11 cellular contexts compared by ENCODE assay signal in the genomic region with DNA sequence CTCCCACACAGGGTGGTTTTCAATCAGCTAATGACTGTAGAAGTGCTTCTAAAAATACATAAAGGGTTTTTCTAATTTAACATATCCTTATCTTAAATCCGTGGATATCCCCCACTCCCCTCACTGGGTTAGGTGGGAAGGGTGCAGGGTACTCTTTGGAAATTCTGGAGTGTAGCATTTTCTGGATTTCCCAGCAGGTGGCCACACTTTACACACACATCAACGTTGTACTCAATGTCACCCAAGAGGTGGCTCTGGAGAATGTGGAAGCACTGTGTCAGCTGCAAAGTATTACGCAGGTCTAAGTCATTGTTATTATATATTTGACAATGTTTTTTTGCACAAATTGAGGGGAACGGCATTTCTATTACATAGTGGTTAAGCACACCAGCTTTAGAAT.
A peak's percentile ranks its signal among the peaks of the same experiment; 100 is the strongest.
DNase-seq lines count a peak whose midpoint lies in the region; ATAC-seq and TF ChIP-seq lines count a peak whose summit lies in the region.
"Had no signal": no experiment of that assay in that cellular context is flagged by ENCODE, and none has a peak within 500 bp of the region (broad histone marks: within the 10 kb centered on the region; RNA-seq: fewer than 3 reads in every experiment).

No MANE protein-coding gene starts in this region.

- H3K27ac ChIP-seq in PC-3 (ENCODE audit: low read length) (no peak overlapping the region), upper lobe of left lung (no peak overlapping the region), tibial artery (no peak overlapping the region)
- H3K27ac ChIP-seq: coronary artery, KMS-11 had no signal

- no peaks in the 10 kb centered on the region for H3K36me3 ChIP-seq in PC-3 (ENCODE audit: low read depth, low read length)
- H3K36me3 ChIP-seq in upper lobe of left lung = no peaks in the 10 kb centered on the region
- no peaks in the 10 kb centered on the region for H3K36me3 ChIP-seq in tibial artery

- no peak for TF ChIP-seq EP300 in upper lobe of left lung (IDR thresholded peaks at IDR 0.05)

- no peaks in the 10 kb centered on the region for H4K20me1 ChIP-seq in PC-3 (ENCODE audit: low read length)

- POLR2A ChIA-PET in PC-3 (lab: Charles Lee; ENCODE audit: unreplicated experiment) = no interaction called here

- no peaks in the 10 kb centered on the region for H3K79me2 ChIP-seq in PC-3 (ENCODE audit: low read length)

- no peak overlapping the region for H3K4me2 ChIP-seq in PC-3 (ENCODE audit: low read length)
- H3K4me2 ChIP-seq: KMS-11 had no signal

- no TSS peak for BruUV-seq in PC-3 (replicated peaks; lab: Mats Ljungman, UMichigan)

- TF ChIP-seq POLR2A in upper lobe of left lung (IDR thresholded peaks at IDR 0.05) = peak in 1 of 4 donors; percentile 22

- DNase-seq in SKM-1 (lab: John Stamatoyannopoulos, UW; ENCODE audit: unreplicated experiment) (peak; percentile 28), SKM-1 treated with dmso at 0.1 percent for 144 hours (lab: John Stamatoyannopoulos, UW; ENCODE audit: unreplicated experiment) (no peak), PC-3 (peak; percentile 43), left cardiac atrium (no peak), upper lobe of left lung (peak in 1 of 2 donors; percentile 35), NCI-H2227 (lab: John Stamatoyannopoulos, UW; ENCODE audit: unreplicated experiment) (no peak), tibial artery (no peak), anterior cingulate cortex (lab: John Stamatoyannopoulos, UW) (no peak)
- DNase-seq: SW 1271 had no signal

- intact Hi-C loops in PC-3 (cut with micrococcal nuclease) (loop anchor here (2.0 kb wide), 1 partner anchor 33 kb away; no protein-coding TSS in a partner anchor), left cardiac atrium (cut with DNase I) (loop anchor here in 1 of 2 donors (2.0 kb wide), 1 partner anchor 33 kb away; no protein-coding TSS in a partner anchor), tibial artery (cut with DNase I; ENCODE audit: low total_unique reads) (no loop called here)

- H3K27me3 ChIP-seq in PC-3 (ENCODE audit: low read length) (peaks cover 80% of the 10 kb centered on the region), upper lobe of left lung (no peaks in the 10 kb centered on the region), tibial artery (peaks cover 0 to 28% of the 10 kb centered on the region in 2 donors)

- no peak overlapping the region for H3K9ac ChIP-seq in PC-3 (ENCODE audit: low read length)
- H3K9ac ChIP-seq: KMS-11 had no signal

- no peaks in the 10 kb centered on the region for H3K4me1 ChIP-seq in PC-3 (ENCODE audit: insufficient read depth, low read length)
- H3K4me1 ChIP-seq in upper lobe of left lung = no peaks in the 10 kb centered on the region
- H3K4me1 ChIP-seq in tibial artery = peaks cover 0 to 4% (median 0%) of the 10 kb centered on the region in 4 donors

- peak; percentile 80 for ATAC-seq in PC-3
- ATAC-seq in left cardiac atrium = peak; percentile 38 to 51
- ATAC-seq in upper lobe of left lung (ENCODE audit: low FRiP score in 2 of 2) = peak in 1 of 2 donors; percentile 54

- H3K9me3 ChIP-seq in PC-3 (ENCODE audit: low read length) (no peaks in the 10 kb centered on the region), upper lobe of left lung (no peaks in the 10 kb centered on the region), tibial artery (no peaks in the 10 kb centered on the region)

- H3K9me2 ChIP-seq in PC-3 (replicated peaks; ENCODE audit: low read length) = no peaks in the 10 kb centered on the region

- CTCF ChIA-PET in PC-3 (lab: Charles Lee) = interaction anchor here (0.6 kb wide), 1 partner anchor 650 kb away, joined by 9 read pairs; no protein-coding TSS in a partner anchor

- no peak overlapping the region for H2AFZ ChIP-seq in PC-3 (ENCODE audit: low read length)

- TF ChIP-seq CTCF in PC-3 (conservative IDR thresholded peaks at IDR 0.05; ENCODE audit: low read depth, low read length) = peak; percentile 62
- peak in 5 of 6 experiments; percentile 12 to 47 (median 32) for TF ChIP-seq CTCF in upper lobe of left lung (IDR thresholded peaks at IDR 0.05)
- TF ChIP-seq CTCF in tibial artery (IDR thresholded peaks at IDR 0.05) = no peak

- no peaks in the 10 kb centered on the region for H3F3A ChIP-seq in PC-3 (ENCODE audit: low read length, unreplicated experiment)

- H3K4me3 ChIP-seq in PC-3 (ENCODE audit: low read length) (no peak overlapping the region), upper lobe of left lung (no peak overlapping the region), tibial artery (no peak overlapping the region)
- H3K4me3 ChIP-seq: coronary artery had no signal

- WGBS in upper lobe of left lung, 2 donors = 26 to 46% methylated on average over 4 of the region's 4 CpGs

Comparison
In these comparisons a context has a peak if more than half of its experiments do, and no peak if none do; other contexts are left out.
1. DNase-seq: peak in SKM-1 (single experiment) and PC-3 (single experiment); none in SKM-1 treated with dmso at 0.1 percent for 144 hours (single experiment), left cardiac atrium (single experiment), NCI-H2227 (single experiment), tibial artery (0 of 2) and anterior cingulate cortex (0 of 58).
2. CTCF ChIP-seq: peak in PC-3 (single experiment) and upper lobe of left lung (5 of 6); none in tibial artery (0 of 2).